ENCODE assay signal across 17 cellular contexts in the genomic region with DNA sequence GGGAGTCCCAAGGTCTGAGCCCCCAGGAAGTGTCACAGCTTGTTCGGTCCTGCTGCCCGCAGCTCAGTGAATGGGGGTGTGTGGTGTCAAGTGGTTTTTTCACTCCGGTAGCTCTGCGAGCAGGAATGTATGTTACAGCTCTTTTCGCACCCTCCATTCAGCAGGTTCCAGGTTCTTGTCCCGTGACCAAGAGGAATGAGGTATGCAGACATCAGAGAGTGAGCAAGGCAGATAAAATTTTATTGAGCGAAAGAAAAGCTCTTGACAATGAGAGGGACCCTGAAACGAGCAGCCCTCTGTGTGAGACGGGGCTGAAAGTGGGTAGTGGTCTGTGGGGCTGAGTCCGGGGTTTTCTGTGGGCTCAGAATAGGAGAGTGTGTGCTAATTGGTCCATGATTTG. TPM values are rescaled to one million over a fixed set of nuclear protein-coding genes. Genes with fewer than 3 reads are reported as not detected.
DNase-seq lines count a peak whose midpoint lies in the region; ATAC-seq and TF ChIP-seq lines count a peak whose summit lies in the region.
"Had no signal": no experiment of that assay in that cellular context is flagged by ENCODE, and none has a peak within 500 bp of the region (broad histone marks: within the 10 kb centered on the region; RNA-seq: fewer than 3 reads in every experiment).

No MANE protein-coding gene starts in this region.

- no peak overlapping the region for H3K14ac ChIP-seq in IMR-90 (replicated peaks; ENCODE audit: low read depth, low read length)

- H3K4me1 Mint-ChIP-seq in GM23338 = no peaks in the 10 kb centered on the region
- H3K4me1 Mint-ChIP-seq in naive thymus-derived CD8-positive, alpha-beta T cell = no peaks in the 10 kb centered on the region
- H3K4me1 Mint-ChIP-seq: CD14-positive monocyte; CD8-positive, alpha-beta memory T cell had no signal

- peaks cover 35% of the 10 kb centered on the region for H3K9me3 Mint-ChIP-seq in GM23338
- peaks cover 0 to 8% (median 0%) of the 10 kb centered on the region in 9 donors for H3K9me3 Mint-ChIP-seq in naive thymus-derived CD8-positive, alpha-beta T cell
- H3K9me3 Mint-ChIP-seq: CD4-positive, alpha-beta T cell had no signal

- H3K27ac ChIP-seq in GM23338 (ENCODE audit: low read depth) = no peak overlapping the region
- no peak overlapping the region for H3K27ac ChIP-seq in IMR-90 (ENCODE audit: insufficient read depth, low read length)
- H3K27ac ChIP-seq in SK-N-MC = 0 out of 2 replicates have a peak overlapping the region, but pooled peaks have one; percentile 46
- no peak overlapping the region for H3K27ac ChIP-seq in parathyroid adenoma
- H3K27ac ChIP-seq: BLaER1 treated with 17β-estradiol and CSF1 and Interleukin-3, amounts not matched to agents 10 nM and 100 nM had no signal

- no peak for ATAC-seq in GM23338
- ATAC-seq in IMR-90 (ENCODE audit: low read depth) = no peak
- ATAC-seq in naive thymus-derived CD8-positive, alpha-beta T cell = no peak

- H2AK5ac ChIP-seq in IMR-90 (ENCODE audit: low read depth, low read length) = peak overlapping the region; percentile 79; the same call in 1 of the 2 replicates

- TF ChIP-seq RAD21 in IMR-90 (IDR thresholded peaks at IDR 0.05; ENCODE audit: low read length) = no peak

- no peak overlapping the region for H3K23ac ChIP-seq in IMR-90 (ENCODE audit: low read depth, low read length)

- H3K4me1 ChIP-seq in GM23338 (ENCODE audit: insufficient read depth) (no peaks in the 10 kb centered on the region), IMR-90 (ENCODE audit: control insufficient read depth, insufficient read depth, low read length) (peaks cover 9% of the 10 kb centered on the region), parathyroid adenoma (peaks cover 7% of the 10 kb centered on the region)
- H3K4me1 ChIP-seq: BLaER1 treated with 17β-estradiol and CSF1 and Interleukin-3, amounts not matched to agents 10 nM and 100 nM had no signal

- 0 out of 2 replicates have a peak overlapping the region, but pooled peaks have one; percentile 21 for H2BK120ac ChIP-seq in IMR-90 (ENCODE audit: low read depth, low read length)

- H3K4ac ChIP-seq in IMR-90 (ENCODE audit: low read depth, low read length) = no peak overlapping the region

- POLR2A ChIA-PET in IMR-90 (lab: Charles Lee; ENCODE audit: unreplicated experiment) = no interaction called here
- POLR2A ChIA-PET in naive thymus-derived CD8-positive, alpha-beta T cell (lab: Charles Lee) = no interaction called here

- no peak overlapping the region for H3K27ac Mint-ChIP-seq in GM23338
- H3K27ac Mint-ChIP-seq in naive thymus-derived CD8-positive, alpha-beta T cell = no peak overlapping the region
- H3K27ac Mint-ChIP-seq: CD14-positive monocyte; CD4-positive, alpha-beta T cell; CD8-positive, alpha-beta memory T cell had no signal

- H3K79me1 ChIP-seq in IMR-90 (ENCODE audit: low read depth in 1 of 2, low read length in 2 of 2) = no peaks in the 10 kb centered on the region

- no peak overlapping the region for H2BK20ac ChIP-seq in IMR-90 (ENCODE audit: low read depth, low read length)

- H3K36me3 ChIP-seq in GM23338 (ENCODE audit: insufficient read depth) (peaks cover 4% of the 10 kb centered on the region; the same call in 1 of the 2 replicates), IMR-90 (ENCODE audit: control insufficient read depth, insufficient read depth, low read length) (no peaks in the 10 kb centered on the region), SK-N-MC (ENCODE audit: insufficient read depth, low read length) (no peaks in the 10 kb centered on the region), parathyroid adenoma (ENCODE audit: control insufficient read depth, insufficient read depth, low read length) (no peaks in the 10 kb centered on the region)
- H3K36me3 ChIP-seq: BE2C, HAP-1 had no signal

- peak overlapping the region; percentile 9; the same call in 1 of the 2 replicates for H3K18ac ChIP-seq in IMR-90 (ENCODE audit: low read depth, low read length)

- CTCF ChIA-PET in IMR-90 (lab: Yijun Ruan, JAX) = interaction anchor here (0.7 kb wide), 1 partner anchor 373 kb away, joined by 3 read pairs; no protein-coding TSS in a partner anchor

- DNase-seq in GM23338 (ENCODE audit: low spot score) = peak; percentile 27
- no peak for DNase-seq in IMR-90
- DNase-seq in SK-N-MC (ENCODE audit: low read depth, low spot score) = no peak
- no peak for DNase-seq in naive thymus-derived CD8-positive, alpha-beta T cell
- DNase-seq in HPDE6-E6E7 (ENCODE audit: extremely low spot score) = no peak
- DNase-seq in activated CD4-positive, CD25-positive, alpha-beta regulatory T cell treated with anti-CD3 and anti-CD28 coated beads, Interleukin-2, amount 50 U/mL, for 72 hours = no peak
- DNase-seq: ACHN; AML-193; CD4-positive, alpha-beta T cell; CD8-positive, alpha-beta memory T cell; DMS 273 treated with DMSO at 0.1 percent for 48 hours; DND-41 had no signal

- H4K5ac ChIP-seq in IMR-90 (ENCODE audit: low read depth, low read length) = no peak overlapping the region

- H3F3A ChIP-seq in GM23338 (replicated peaks; ENCODE audit: low read depth) = no peaks in the 10 kb centered on the region

- WGBS in IMR-90 (ENCODE audit: extremely low coverage in 2 of 2, insufficient read length in 1 of 2), 2 experiments = 100% methylated on average over 2 of the region's 10 CpGs; no CpG with 5 or more reads in 1 of the 2 experiments

- H3K4me3 ChIP-seq in GM23338 (no peak overlapping the region), IMR-90 (ENCODE audit: insufficient read depth, low read depth, low read length) (no peak overlapping the region), SK-N-MC (no peak overlapping the region), parathyroid adenoma (ENCODE audit: low read depth, low read length) (no peak overlapping the region)
- H3K4me3 ChIP-seq: BLaER1 treated with 17β-estradiol and CSF1 and Interleukin-3, amounts not matched to agents 10 nM and 100 nM; HAP-1 had no signal

- in situ Hi-C loops in IMR-90 (cut with MboI; ENCODE audit: low sequenced_read_pairs) = loop anchor here (10.0 kb wide), 1 partner anchor 597 kb away; no protein-coding TSS in a partner anchor

- H4K91ac ChIP-seq in IMR-90 (ENCODE audit: insufficient read depth, low read depth, low read length) = 0 out of 2 replicates have a peak overlapping the region, but pooled peaks have one; percentile 6

- no peak overlapping the region for H2BK5ac ChIP-seq in IMR-90 (ENCODE audit: low read depth, low read length, poor library complexity, severe bottlenecking)

- H3K36me3 Mint-ChIP-seq in GM23338 (ENCODE audit: low read depth) = peaks cover 23% of the 10 kb centered on the region
- H3K36me3 Mint-ChIP-seq in naive thymus-derived CD8-positive, alpha-beta T cell = peaks cover 0 to 5% (median 0%) of the 10 kb centered on the region in 3 donors
- H3K36me3 Mint-ChIP-seq: CD14-positive monocyte; CD8-positive, alpha-beta memory T cell had no signal

- no peaks in the 10 kb centered on the region for H3K79me2 ChIP-seq in GM23338 (replicated peaks; ENCODE audit: insufficient read depth)
- no peaks in the 10 kb centered on the region for H3K79me2 ChIP-seq in parathyroid adenoma

- no peak overlapping the region for H3K56ac ChIP-seq in IMR-90 (ENCODE audit: extremely low read depth, insufficient read depth, low read length)

- no peak overlapping the region for H3K4me3 Mint-ChIP-seq in GM23338
- H3K4me3 Mint-ChIP-seq in naive thymus-derived CD8-positive, alpha-beta T cell = no peak overlapping the region
- H3K4me3 Mint-ChIP-seq: CD14-positive monocyte; CD4-positive, alpha-beta T cell; CD8-positive, alpha-beta memory T cell had no signal

- no peaks in the 10 kb centered on the region for H3K27me3 ChIP-seq in GM23338 (ENCODE audit: insufficient read depth)
- no peaks in the 10 kb centered on the region for H3K27me3 ChIP-seq in IMR-90 (ENCODE audit: control insufficient read depth, insufficient read depth, low read length)
- H3K27me3 ChIP-seq in parathyroid adenoma (ENCODE audit: control insufficient read depth, insufficient read depth, low read length) = no peaks in the 10 kb centered on the region
- H3K27me3 ChIP-seq: BE2C; BLaER1 treated with 17β-estradiol and CSF1 and Interleukin-3, amounts not matched to agents 10 nM and 100 nM had no signal

- intact Hi-C loops in IMR-90 (cut with micrococcal nuclease) = no loop called here

- H2AFZ ChIP-seq in GM23338 (no peak overlapping the region), IMR-90 (replicated peaks; ENCODE audit: low read length, poor library complexity) (no peak overlapping the region), parathyroid adenoma (no peak overlapping the region)

- TF ChIP-seq CTCF in GM23338 (conservative IDR thresholded peaks at IDR 0.05; ENCODE audit: low read depth in 2 of 2) = no peak
- TF ChIP-seq CTCF in IMR-90 (conservative IDR thresholded peaks at IDR 0.05; ENCODE audit: low read depth, low read length) = no peak
- no peak for TF ChIP-seq CTCF in parathyroid adenoma (IDR thresholded peaks at IDR 0.05)

- H4K8ac ChIP-seq in IMR-90 (ENCODE audit: low read depth in 2 of 2, low read length in 2 of 2) = no peak overlapping the region

- H3K9me1 ChIP-seq in IMR-90 (ENCODE audit: insufficient read depth, low read length) = 0 out of 2 replicates have a peak, but pooled peaks cover 3% of the 10 kb centered on the region

- dilution Hi-C loops in IMR-90 (cut with HindIII; ENCODE audit: low sequenced_read_pairs, unreplicated experiment) = no loop called here

- H3K9me3 ChIP-seq in IMR-90 (ENCODE audit: control insufficient read depth, insufficient read depth, low read length) (no peaks in the 10 kb centered on the region; the same call in 1 of the 2 replicates), SK-N-MC (ENCODE audit: low read depth, low read length) (peaks cover 3% of the 10 kb centered on the region; the same call in 1 of the 2 replicates), parathyroid adenoma (ENCODE audit: control insufficient read depth, low read length) (no peaks in the 10 kb centered on the region)
- H3K9me3 ChIP-seq: BE2C, HAP-1 had no signal

- H3K27me3 Mint-ChIP-seq in GM23338 (ENCODE audit: insufficient read depth, low read depth, poor library complexity) = no peaks in the 10 kb centered on the region
- peaks cover 0 to 7% (median 0%) of the 10 kb centered on the region in 5 donors for H3K27me3 Mint-ChIP-seq in naive thymus-derived CD8-positive, alpha-beta T cell

- H3K4me2 ChIP-seq in GM23338 (no peak overlapping the region), IMR-90 (ENCODE audit: low read depth, low read length) (no peak overlapping the region), parathyroid adenoma (ENCODE audit: low read length) (peak overlapping the region; percentile 24)
- H3K4me2 ChIP-seq: BLaER1 treated with 17β-estradiol and CSF1 and Interleukin-3, amounts not matched to agents 10 nM and 100 nM had no signal

- no peaks in the 10 kb centered on the region for H3K9me2 ChIP-seq in GM23338 (ENCODE audit: insufficient read depth)

- H2BK15ac ChIP-seq in IMR-90 (ENCODE audit: low read depth, low read length) = peak overlapping the region; percentile 4; the same call in 2 of the 3 replicates

- no TSS peak for BruUV-seq in IMR-90 (replicated peaks; lab: Mats Ljungman, UMichigan)

- H3K9ac ChIP-seq in IMR-90 (ENCODE audit: low read depth, low read length) (no peak overlapping the region), SK-N-MC (ENCODE audit: insufficient read length) (no peak overlapping the region), parathyroid adenoma (no peak overlapping the region)
- H3K9ac ChIP-seq: BLaER1 treated with 17β-estradiol and CSF1 and Interleukin-3, amounts not matched to agents 10 nM and 100 nM had no signal

- H4K20me1 ChIP-seq in GM23338 (replicated peaks; ENCODE audit: insufficient read depth) (no peaks in the 10 kb centered on the region), IMR-90 (ENCODE audit: insufficient read depth, low read length) (no peaks in the 10 kb centered on the region)
- H4K20me1 ChIP-seq: BLaER1 treated with 17β-estradiol and CSF1 and Interleukin-3, amounts not matched to agents 10 nM and 100 nM had no signal

- H2AK9ac ChIP-seq in IMR-90 (replicated peaks; ENCODE audit: low read depth, low read length, poor library complexity) = no peak overlapping the region

- TF ChIP-seq POLR2A in IMR-90 (IDR thresholded peaks at IDR 0.05; ENCODE audit: low read depth, low read length) = no peak

RNA-seq across cellular contexts. Expression of gene UCHL1, which starts 31.5 kb away (rescaled TPM):
- total RNA-seq in GM23338 (2014; rRNA removed; shearing (Covaris generic)) = 1,758 and 1,823 TPM in 2 replicates
- polyA plus RNA-seq in GM23338 (2016; fragmentation: Nextera tagmentation; extraction: Ambion mirVana) = 926 and 998 TPM in 2 replicates
- total RNA-seq in IMR-90 (2012; rRNA removed) = 972 and 1,122 TPM in 2 replicates
- 1,796 and 2,118 TPM in 2 replicates for polyA plus RNA-seq in IMR-90 (2012; rRNA removed)
- polyA plus RNA-seq in IMR-90 (2012; cell fraction: cytosol; rRNA removed) = 1,744 and 2,681 TPM in 2 replicates
- polyA plus RNA-seq in IMR-90 (2012; cell fraction: nucleus; rRNA removed; ENCODE audit: low replicate concordance) = 2,128 and 5,164 TPM in 2 replicates
- under 1 TPM in 1 of 2 experiments, not detected in 1; 0.49 TPM for total RNA-seq in naive thymus-derived CD8-positive, alpha-beta T cell
- not detected for polyA plus RNA-seq in naive thymus-derived CD8-positive, alpha-beta T cell
- total RNA-seq: CD4-positive, alpha-beta T cell had no signal
- polyA plus RNA-seq: CD14-positive monocyte; CD8-positive, alpha-beta memory T cell had no signal

Comparison
In these comparisons a context has a peak if more than half of its experiments do, and no peak if none do; other contexts are left out.
1. RNA of gene UCHL1, which starts 31.5 kb away (total RNA-seq): 1,758 to 1,823 TPM in GM23338 and 972 to 1,122 TPM in IMR-90; 0.49 TPM in naive thymus-derived CD8-positive, alpha-beta T cell; every median in the first group is over 100 times any median in the second.